16 cellular contexts compared by ENCODE assay signal in genomic region chr4:184548321-184548650, GRCh38.
DNase-seq lines count a peak whose midpoint lies in the region; ATAC-seq and TF ChIP-seq lines count a peak whose summit lies in the region.
"Had no signal": no experiment of that assay in that cellular context is flagged by ENCODE, and none has a peak within 500 bp of the region (broad histone marks: within the 10 kb centered on the region; RNA-seq: fewer than 3 reads in every experiment).

No MANE protein-coding gene starts in this region.

- H3K4me3 Mint-ChIP-seq in Calu3 (ENCODE audit: low read depth, unreplicated experiment) (peak overlapping the region; percentile 78), endodermal cell (peak overlapping the region; percentile 49), neural crest cell (peak overlapping the region; percentile 80)
- H3K4me3 Mint-ChIP-seq: activated CD8-positive, alpha-beta T cell treated with anti-CD3 and anti-CD28 coated beads, Interleukin-2, amount 10 ng/mL, durations not matched to agents 7 days and 5 days had no signal

- CTCF ChIA-PET in Calu3 (lab: Charles Lee), result interaction anchor here (0.7 kb wide), 1 partner anchor 132 kb away, joined by 4 read pairs; no protein-coding TSS in a partner anchor

- H3K27me3 ChIP-seq in Loucy (ENCODE audit: insufficient read depth, low read length, poor library complexity, severe bottlenecking) (no peaks in the 10 kb centered on the region), endodermal cell (ENCODE audit: control insufficient read depth, insufficient read depth, low read length, poor library complexity, severe bottlenecking) (no peaks in the 10 kb centered on the region)
- H3K27me3 ChIP-seq in effector memory CD4-positive, alpha-beta T cell (replicated peaks; ENCODE audit: control insufficient read depth, insufficient read depth, low read length, poor library complexity, severe bottlenecking), result no peaks in the 10 kb centered on the region
- H3K27me3 ChIP-seq: dorsolateral prefrontal cortex, ovary had no signal

- no peaks in the 10 kb centered on the region for H3K27me3 Mint-ChIP-seq in Calu3 (ENCODE audit: unreplicated experiment)
- no peaks in the 10 kb centered on the region for H3K27me3 Mint-ChIP-seq in endodermal cell (ENCODE audit: insufficient read depth)
- H3K27me3 Mint-ChIP-seq in neural crest cell (ENCODE audit: low read depth), result no peaks in the 10 kb centered on the region

- no peak for DNase-seq in Calu3
- DNase-seq in endodermal cell, result no peak
- no peak for DNase-seq in neural crest cell (ENCODE audit: low read depth, low spot score)
- DNase-seq in medulla oblongata (ENCODE audit: extremely low spot score), result no peak
- no peak for DNase-seq in effector memory CD4-positive, alpha-beta T cell
- no peak for DNase-seq in NCI-H345 (lab: John Stamatoyannopoulos, UW)
- DNase-seq: activated CD8-positive, alpha-beta T cell treated with anti-CD3 and anti-CD28 coated beads, Interleukin-2, amount 10 ng/mL, durations not matched to agents 7 days and 5 days; activated effector memory CD4-positive, alpha-beta T cell treated with Interleukin-2 at 50 U/mL for 16 hours; dorsolateral prefrontal cortex; mesenchymal stem cell; NCI-H2081 treated with DMSO at 0.1 percent for 48 hours; ovary; stimulated activated CD4-positive, alpha-beta T cell treated with anti-CD3 and anti-CD28 coated beads, Interleukin-15, amount 100 ng/mL, for 24 hours; substantia nigra had no signal

- WGBS in endodermal cell (ENCODE audit: insufficient coverage in 1 of 2, insufficient read length in 1 of 2), 2 experiments, result 64 to 71% methylated on average over 4 of the region's 4 CpGs

- no peaks in the 10 kb centered on the region for H3K4me1 Mint-ChIP-seq in Calu3 (ENCODE audit: low read depth, unreplicated experiment)
- H3K4me1 Mint-ChIP-seq in endodermal cell, result peaks cover 5% of the 10 kb centered on the region
- H3K4me1 Mint-ChIP-seq in neural crest cell, result peaks cover 12% of the 10 kb centered on the region

- no peak overlapping the region for H3K27ac ChIP-seq in endodermal cell (ENCODE audit: low read depth, low read length)
- H3K27ac ChIP-seq in effector memory CD4-positive, alpha-beta T cell (ENCODE audit: insufficient read depth, low read length, poor library complexity, severe bottlenecking), result no peak overlapping the region
- H3K27ac ChIP-seq: dorsolateral prefrontal cortex, ovary had no signal

- H3K9me3 Mint-ChIP-seq in Calu3 (ENCODE audit: low read depth, unreplicated experiment), result no peaks in the 10 kb centered on the region
- H3K9me3 Mint-ChIP-seq in endodermal cell, result peaks cover 3% of the 10 kb centered on the region
- no peaks in the 10 kb centered on the region for H3K9me3 Mint-ChIP-seq in neural crest cell

- H4K20me1 ChIP-seq in Loucy (ENCODE audit: insufficient read depth, low read length, poor library complexity, severe bottlenecking), result no peaks in the 10 kb centered on the region

- H3K9ac ChIP-seq in Loucy (ENCODE audit: low read depth, low read length, poor library complexity, severe bottlenecking), result no peak overlapping the region
- H3K9ac ChIP-seq in endodermal cell (ENCODE audit: extremely low read depth, low read length, poor library complexity, severe bottlenecking), result no peak overlapping the region

- no peaks in the 10 kb centered on the region for H3K9me3 ChIP-seq in Loucy (ENCODE audit: insufficient read depth, low read depth, low read length)
- no peaks in the 10 kb centered on the region for H3K9me3 ChIP-seq in endodermal cell (ENCODE audit: control insufficient read depth, low read length)
- no peaks in the 10 kb centered on the region for H3K9me3 ChIP-seq in effector memory CD4-positive, alpha-beta T cell (ENCODE audit: control insufficient read depth, low read length)
- H3K9me3 ChIP-seq: ovary had no signal

- H3K4me3 ChIP-seq in Loucy (ENCODE audit: low read length, poor library complexity, severe bottlenecking), result no peak overlapping the region
- H3K4me3 ChIP-seq in endodermal cell (ENCODE audit: low read length), result no peak overlapping the region
- H3K4me3 ChIP-seq in effector memory CD4-positive, alpha-beta T cell (ENCODE audit: insufficient read depth, low read depth, low read length, poor library complexity, severe bottlenecking), result no peak overlapping the region
- H3K4me3 ChIP-seq: ovary had no signal

- no peaks in the 10 kb centered on the region for H3K36me3 ChIP-seq in Loucy (ENCODE audit: insufficient read depth, low read length)
- H3K36me3 ChIP-seq in endodermal cell (ENCODE audit: control insufficient read depth, insufficient read depth, low read length), result no peaks in the 10 kb centered on the region
- no peaks in the 10 kb centered on the region for H3K36me3 ChIP-seq in effector memory CD4-positive, alpha-beta T cell (ENCODE audit: control insufficient read depth, insufficient read depth, low read length)
- H3K36me3 ChIP-seq: ovary had no signal

- H3K36me3 Mint-ChIP-seq in Calu3 (ENCODE audit: insufficient read depth, unreplicated experiment), result peaks cover 12% of the 10 kb centered on the region
- H3K36me3 Mint-ChIP-seq in endodermal cell (ENCODE audit: low read depth), result no peaks in the 10 kb centered on the region
- H3K36me3 Mint-ChIP-seq in neural crest cell (ENCODE audit: low read depth), result no peaks in the 10 kb centered on the region

- BruUV-seq in Calu3 (replicated peaks; lab: Mats Ljungman, UMichigan), result no TSS peak

- ATAC-seq in HG03159 (IDR thresholded peaks at IDR 0.05; ENCODE audit: unreplicated experiment), result no peak
- ATAC-seq: activated CD8-positive, alpha-beta T cell treated with anti-CD3 and anti-CD28 coated beads, Interleukin-2, amount 10 ng/mL, durations not matched to agents 7 days and 5 days had no signal

- no peak overlapping the region for H3K4me2 ChIP-seq in Loucy (ENCODE audit: low read depth, low read length, poor library complexity, severe bottlenecking)

- H3K27ac Mint-ChIP-seq in Calu3 (ENCODE audit: unreplicated experiment) (peak overlapping the region; percentile 64), endodermal cell (peak overlapping the region; percentile 26), neural crest cell (ENCODE audit: unreplicated experiment) (peak overlapping the region; percentile 91)
- H3K27ac Mint-ChIP-seq: activated CD8-positive, alpha-beta T cell treated with anti-CD3 and anti-CD28 coated beads, Interleukin-2, amount 10 ng/mL, durations not matched to agents 7 days and 5 days had no signal

- H3K9me2 ChIP-seq in Loucy (replicated peaks; ENCODE audit: low read depth, low read length), result no peaks in the 10 kb centered on the region

- H3K4me1 ChIP-seq in Loucy (ENCODE audit: insufficient read depth, low read length, poor library complexity, severe bottlenecking) (peaks cover 4% of the 10 kb centered on the region), endodermal cell (ENCODE audit: control insufficient read depth, insufficient read depth, low read length) (no peaks in the 10 kb centered on the region)
- H3K4me1 ChIP-seq in effector memory CD4-positive, alpha-beta T cell (ENCODE audit: control insufficient read depth, insufficient read depth, low read length, poor library complexity, severe bottlenecking), result no peaks in the 10 kb centered on the region

- peak overlapping the region; percentile 84 for H2AFZ ChIP-seq in Loucy (ENCODE audit: low read length)

- H3F3A ChIP-seq in Loucy (ENCODE audit: low read depth), result no peaks in the 10 kb centered on the region

- TF ChIP-seq CTCF in Calu3 (IDR thresholded peaks at IDR 0.05; ENCODE audit: unreplicated experiment) (no peak), Loucy (conservative IDR thresholded peaks at IDR 0.05; ENCODE audit: low read length) (no peak), endodermal cell (conservative IDR thresholded peaks at IDR 0.05) (no peak), neural crest cell (conservative IDR thresholded peaks at IDR 0.05) (no peak)

- no peaks in the 10 kb centered on the region for H3K79me2 ChIP-seq in Loucy (ENCODE audit: insufficient read depth, low read length)

- intact Hi-C loops in Calu3 (cut with micrococcal nuclease; ENCODE audit: unreplicated experiment), result no loop called here

Comparison
In these comparisons a context has a peak if more than half of its experiments do, and no peak if none do; other contexts are left out.
1. H3K27ac Mint-ChIP-seq: peak in every context shown above with its lines; median percentile 91 in neural crest cell; 64 in Calu3; 26 in endodermal cell.